8 cellular contexts compared by ENCODE assay signal in genomic region chrX:71859637-71860036, GRCh38. TPM values are rescaled to one million over a fixed set of nuclear protein-coding genes. Genes with fewer than 3 reads are reported as not detected.
A peak's percentile ranks its signal among the peaks of the same experiment; 100 is the strongest.
DNase-seq lines count a peak whose midpoint lies in the region; ATAC-seq and TF ChIP-seq lines count a peak whose summit lies in the region.

No MANE protein-coding gene starts in this region.

- no peaks in the 10 kb centered on the region for H3K9me3 ChIP-seq in PC-9 (ENCODE audit: insufficient read depth, low read depth)

- CTCF ChIA-PET in PC-9 (lab: Charles Lee): no interaction called here

- DNase-seq in COLO829 (ENCODE audit: low spot score): peak; percentile 13
- no peak for DNase-seq in PC-9
- peak; percentile 41 for DNase-seq in cerebellum (ENCODE audit: low spot score)
- DNase-seq in midbrain (lab: John Stamatoyannopoulos, UW): peak; percentile 20
- no peak for DNase-seq in iPS-NIHi7 (ENCODE audit: extremely low spot score)
- no peak for DNase-seq in GF-D8 (lab: John Stamatoyannopoulos, UW)
- DNase-seq in Right ventricle myocardium superior: no peak

- H3K27ac ChIP-seq in PC-9: no peak overlapping the region

- H3K4me3 ChIP-seq in PC-9: no peak overlapping the region

- ATAC-seq in GM19463 (IDR thresholded peaks at IDR 0.05; ENCODE audit: unreplicated experiment) (peak; percentile 45), Right ventricle myocardium superior (ENCODE audit: poor library complexity) (no peak)

- no peaks in the 10 kb centered on the region for H3K9me2 ChIP-seq in PC-9 (ENCODE audit: insufficient read depth)

- no TSS peak for BruUV-seq in PC-9 (replicated peaks; lab: Mats Ljungman, UMichigan)

- POLR2A ChIA-PET in PC-9 (lab: Charles Lee; ENCODE audit: unreplicated experiment): no interaction called here

- no peaks in the 10 kb centered on the region for H3K4me1 ChIP-seq in PC-9 (replicated peaks; ENCODE audit: insufficient read depth)

- no peaks in the 10 kb centered on the region for H3K79me2 ChIP-seq in PC-9 (ENCODE audit: low read depth)

- H3F3A ChIP-seq in PC-9 (ENCODE audit: insufficient read depth, low read depth): no peaks in the 10 kb centered on the region

- intact Hi-C loops in PC-9 (cut with micrococcal nuclease; ENCODE audit: unreplicated experiment) (loop anchor here (5.0 kb wide), 1 partner anchor 268 kb away; no protein-coding TSS in a partner anchor), Right ventricle myocardium superior (cut with DNase I) (no loop called here)

- TF ChIP-seq CTCF in PC-9 (conservative IDR thresholded peaks at IDR 0.05): peak; percentile 63

- peaks cover 34% of the 10 kb centered on the region for H3K27me3 ChIP-seq in PC-9 (ENCODE audit: insufficient read depth, low read depth)

- no peak overlapping the region for H2AFZ ChIP-seq in PC-9

- no peaks in the 10 kb centered on the region for H3K36me3 ChIP-seq in PC-9 (ENCODE audit: low read depth)

- no peak overlapping the region for H3K4me2 ChIP-seq in PC-9

- no peaks in the 10 kb centered on the region for H4K20me1 ChIP-seq in PC-9 (ENCODE audit: insufficient read depth)

RNA-seq across cellular contexts. Expression of gene NHSL2, which starts 51.0 kb away (rescaled TPM):
- total RNA-seq in PC-9 (2021) (not detected in 2 replicates), cerebellum (5.4 TPM), Right ventricle myocardium superior (4.7 TPM)

Comparison
In these comparisons a context has a peak if more than half of its experiments do, and no peak if none do; other contexts are left out.
1. DNase-seq: peak in COLO829 (single experiment), cerebellum (single experiment) and midbrain (single experiment); none in PC-9 (0 of 2), iPS-NIHi7 (single experiment), GF-D8 (single experiment) and Right ventricle myocardium superior (single experiment).